25 cellular contexts compared by ENCODE assay signal in the genomic region with DNA sequence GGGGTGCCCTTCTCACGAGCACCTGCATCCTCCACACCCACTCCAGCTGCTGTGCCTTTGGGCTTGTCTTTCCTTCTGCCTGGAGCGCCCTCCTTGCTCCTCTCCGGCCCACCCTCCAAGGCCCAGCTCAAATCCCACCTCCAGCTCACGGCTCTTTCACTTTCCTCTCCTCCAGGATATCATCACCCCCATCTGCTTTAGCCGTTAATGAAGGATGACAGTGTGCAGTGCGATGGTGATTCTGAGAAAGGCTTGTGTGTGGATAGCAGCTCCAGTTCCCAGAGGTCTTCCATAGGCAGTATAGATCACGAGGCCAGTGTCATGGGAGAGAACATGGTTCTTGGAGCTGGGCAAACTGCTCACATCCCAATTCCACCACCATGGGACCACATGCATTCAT.
A peak's percentile ranks its signal among the peaks of the same experiment; 100 is the strongest.
DNase-seq lines count a peak whose midpoint lies in the region; ATAC-seq, FAIRE-seq and TF ChIP-seq lines count a peak whose summit lies in the region.
"Had no signal": no experiment of that assay in that cellular context is flagged by ENCODE, and none has a peak within 500 bp of the region (broad histone marks: within the 10 kb centered on the region; RNA-seq: fewer than 3 reads in every experiment).

No MANE protein-coding gene starts in this region.

- H3K36me3 Mint-ChIP-seq in stimulated activated memory B cell treated with anti-CD40 and anti-IgM and Interleukin-4, amounts not matched to agents 10 μg/mL and 1 μg/mL and 100 μg/mL, for 72 hours = no peaks in the 10 kb centered on the region
- H3K36me3 Mint-ChIP-seq: CD4-positive, CD25-positive, alpha-beta regulatory T cell had no signal

- no peak overlapping the region for H2BK12ac ChIP-seq in H1 (ENCODE audit: low read depth, low read length)

- H2AFZ ChIP-seq in H1 (ENCODE audit: low read length) = no peak overlapping the region
- H2AFZ ChIP-seq: PC-9 had no signal

- 0 out of 2 replicates have a peak overlapping the region, but pooled peaks have one; percentile 56 for H2BK20ac ChIP-seq in H1 (ENCODE audit: low read length)

- H4K5ac ChIP-seq in H1 (ENCODE audit: insufficient read length, low read depth, low read length) = no peak overlapping the region

- no peaks in the 10 kb centered on the region for H3K79me2 ChIP-seq in H1 (ENCODE audit: control insufficient read depth in 1 of 2, insufficient read depth in 2 of 2, low read length in 2 of 2)

- FAIRE-seq in HTR-8/SVneo (lab: Jason Lieb, UNC) (peak; percentile 80), H1 (lab: Jason Lieb, UNC) (no peak)
- FAIRE-seq: A204.1, GM18507 had no signal

- TF ChIP-seq EP300 in H1 (IDR thresholded peaks at IDR 0.05; ENCODE audit: borderline replicate concordance in 1 of 2, low read depth in 2 of 2, low read length in 2 of 2) = no peak

- no peak overlapping the region for H2BK15ac ChIP-seq in H1 (ENCODE audit: low read length)

- no peak overlapping the region for H2BK120ac ChIP-seq in H1 (replicated peaks; ENCODE audit: low read depth, low read length)

- H3K9me3 Mint-ChIP-seq in stimulated activated memory B cell treated with anti-CD40 and anti-IgM and Interleukin-4, amounts not matched to agents 10 μg/mL and 1 μg/mL and 100 μg/mL, for 72 hours = no peaks in the 10 kb centered on the region

- H3K14ac ChIP-seq in H1 (ENCODE audit: insufficient read length) = no peak overlapping the region

- H3K9ac ChIP-seq in H1 (replicated peaks in 1 of 4; ENCODE audit: extremely low read depth in 1 of 4, low read depth in 3 of 4, low read length in 3 of 4) = no peak overlapping the region
- H3K9ac ChIP-seq: BLaER1 had no signal

- no peaks in the 10 kb centered on the region for H4K20me1 ChIP-seq in H1 (replicated peaks in 1 of 2; ENCODE audit: control insufficient read depth in 1 of 2, insufficient read depth in 2 of 2, low read length in 2 of 2)

- no peaks in the 10 kb centered on the region for H3K36me3 ChIP-seq in H1 (ENCODE audit: control insufficient read depth in 2 of 4, insufficient read depth in 4 of 4, low read length in 3 of 4)
- H3K36me3 ChIP-seq: BLaER1 had no signal

- H3K56ac ChIP-seq in H1 (replicated peaks; ENCODE audit: insufficient read length, low read depth, low read length) = no peak overlapping the region

- no peak overlapping the region for H3K4me2 ChIP-seq in H1 (ENCODE audit: insufficient read depth in 1 of 2, low read depth in 2 of 2, low read length in 2 of 2)
- H3K4me2 ChIP-seq: BLaER1, PC-9 had no signal

- H3K23ac ChIP-seq in H1 (ENCODE audit: insufficient read length) = no peak overlapping the region

- H4K8ac ChIP-seq in H1 (ENCODE audit: extremely low read depth, insufficient read depth, low read length) = no peak overlapping the region

- H3K27ac Mint-ChIP-seq in stimulated activated memory B cell treated with anti-CD40 and anti-IgM and Interleukin-4, amounts not matched to agents 10 μg/mL and 1 μg/mL and 100 μg/mL, for 72 hours = no peak overlapping the region
- H3K27ac Mint-ChIP-seq: CD4-positive, CD25-positive, alpha-beta regulatory T cell had no signal

- H3K9me3 ChIP-seq in H1 (ENCODE audit: insufficient read depth in 2 of 2, low read depth in 1 of 2, low read length in 1 of 2) = no peaks in the 10 kb centered on the region
- H3K9me3 ChIP-seq: BLaER1 had no signal

- H3K79me1 ChIP-seq in H1 (ENCODE audit: low read depth, low read length) = no peaks in the 10 kb centered on the region

- H2AK5ac ChIP-seq in H1 (ENCODE audit: low read depth, low read length) = no peak overlapping the region

- TF ChIP-seq CTCF in H1 (IDR thresholded peaks at IDR 0.05; ENCODE audit: control extremely low read depth in 1 of 3, insufficient read depth in 1 of 3, low read depth in 1 of 3, low read length in 3 of 3) (no peak), omental fat pad (IDR thresholded peaks at IDR 0.05) (no peak)

- no peak overlapping the region for H3K4me3 Mint-ChIP-seq in stimulated activated memory B cell treated with anti-CD40 and anti-IgM and Interleukin-4, amounts not matched to agents 10 μg/mL and 1 μg/mL and 100 μg/mL, for 72 hours
- H3K4me3 Mint-ChIP-seq: CD4-positive, CD25-positive, alpha-beta regulatory T cell had no signal

- CTCF ChIA-PET in H1 (lab: Charles Lee; ENCODE audit: partially characterized antibody) = interaction anchor here (0.5 to 1.9 kb wide), 3 partner anchors 16 to 53 kb away, joined by 3 to 5 read pairs (median 4); no protein-coding TSS in a partner anchor

- H3K4ac ChIP-seq in H1 (replicated peaks; ENCODE audit: insufficient read length, low read depth, low read length) = no peak overlapping the region

- WGBS in H1 (ENCODE audit: extremely low coverage in 1 of 2, insufficient coverage in 1 of 2, insufficient read length in 1 of 2, insufficient replicate concordance in 2 of 2, low coverage in 1 of 2, low lambda C conversion rate in 2 of 2, missing lambda C conversion rate in 1 of 2), 2 experiments = 100% methylated on average over 7 of the region's 7 CpGs; no CpG with 5 or more reads in 1 of the 2 experiments

- ATAC-seq in stimulated activated memory B cell treated with anti-CD40 and anti-IgM and Interleukin-4, amounts not matched to agents 10 μg/mL and 1 μg/mL and 100 μg/mL, for 72 hours = no peak
- ATAC-seq in omental fat pad (ENCODE audit: low FRiP score) = no peak

- no peaks in the 10 kb centered on the region; a peak in 1 of 7 replicates for H3K27me3 ChIP-seq in H1 (replicated peaks in 1 of 4; ENCODE audit: control insufficient read depth in 3 of 4, extremely low read depth in 1 of 4, insufficient read depth in 3 of 4, low read length in 3 of 4)

- POLR2A ChIA-PET in H1 (lab: Charles Lee; ENCODE audit: partially characterized antibody) = interaction anchor here (0.7 kb wide), 1 partner anchor 29 kb away, joined by 3 read pairs; no protein-coding TSS in a partner anchor

- no peak overlapping the region for H4K91ac ChIP-seq in H1 (replicated peaks; ENCODE audit: insufficient read length, low read length)

- no peak overlapping the region for H2BK5ac ChIP-seq in H1 (ENCODE audit: low read depth, low read length)

- H3K4me1 Mint-ChIP-seq in stimulated activated memory B cell treated with anti-CD40 and anti-IgM and Interleukin-4, amounts not matched to agents 10 μg/mL and 1 μg/mL and 100 μg/mL, for 72 hours = peaks cover 28% of the 10 kb centered on the region

- peaks cover 0 to 4% (median 0%) of the 10 kb centered on the region in 4 experiments; a peak in 1 of 7 replicates for H3K4me1 ChIP-seq in H1 (replicated peaks in 1 of 4; ENCODE audit: control insufficient read depth in 3 of 4, insufficient read depth in 4 of 4, low read length in 3 of 4)

- H3K27ac ChIP-seq in H1 (ENCODE audit: low read depth, low read length) = no peak overlapping the region
- H3K27ac ChIP-seq: BLaER1, PC-9, SK-N-MC had no signal

- TF ChIP-seq RAD21 in H1 (IDR thresholded peaks at IDR 0.05 in 1 of 2, conservative IDR thresholded peaks at IDR 0.05 in 1 of 2; ENCODE audit: low read depth in 2 of 2, low read length in 2 of 2) = no peak

- H3K23me2 ChIP-seq in H1 (ENCODE audit: low read depth, low read length) = 0 out of 2 replicates have a peak, but pooled peaks cover 1% of the 10 kb centered on the region

- no peak overlapping the region for H3K18ac ChIP-seq in H1 (ENCODE audit: extremely low read depth, low read length)

- TF ChIP-seq POLR2A in H1 (IDR thresholded peaks at IDR 0.05; ENCODE audit: control extremely low read depth in 1 of 2, low read depth in 2 of 2, low read length in 2 of 2) = no peak

- no peak overlapping the region for H3K4me3 ChIP-seq in H1 (ENCODE audit: extremely low read depth in 1 of 4, insufficient read depth in 2 of 4, low read depth in 3 of 4, low read length in 4 of 4)
- H3K4me3 ChIP-seq: BLaER1, PC-9, SK-N-MC had no signal

- H3K27me3 Mint-ChIP-seq in stimulated activated memory B cell treated with anti-CD40 and anti-IgM and Interleukin-4, amounts not matched to agents 10 μg/mL and 1 μg/mL and 100 μg/mL, for 72 hours = peaks cover 19% of the 10 kb centered on the region

- no peak for DNase-seq in HTR-8/SVneo (ENCODE audit: insufficient read length, low spot score)
- peak; percentile 53 to 69 for DNase-seq in NCI-H524 (lab: John Stamatoyannopoulos, UW)
- DNase-seq in H1 (ENCODE audit: low read depth in 1 of 2, low spot score in 2 of 2) = no peak
- peak; percentile 68 for DNase-seq in retina
- DNase-seq in activated T-cell treated with anti-CD3 and anti-CD28 coated beads, Interleukin-2, amount 50 U/mL, for 1 hour = no peak
- DNase-seq in omental fat pad (ENCODE audit: low spot score) = no peak
- DNase-seq: CD4-positive, CD25-positive, alpha-beta regulatory T cell; H7; KG1; NCI-H1092; NCI-H1417 treated with DMSO at 0.1 percent for 48 hours; NCI-H1694 treated with DMSO at 0.1 percent for 48 hours; NCI-H2081; NCI-H226; NCI-H510A; NCI-H748 treated with DMSO at 0.1 percent for 48 hours; NK-92 treated with Interleukin-12 subunit alpha and Interleukin-12 subunit beta, amount 100 ng/mL, for 24 hours; PC-9; Right ventricle myocardium superior; RPMI8226 had no signal

TF ChIP-seq in H1, 55 proteins besides CTCF, POLR2A, EP300 and RAD21:
- TF ChIP-seq GTF2F1 (IDR thresholded peaks at IDR 0.05; ENCODE audit: borderline replicate concordance, low read depth, low read length) (no peak), RXRA (IDR thresholded peaks at IDR 0.05; ENCODE audit: insufficient read depth, low read depth, low read length) (no peak), BACH1 (IDR thresholded peaks at IDR 0.05; ENCODE audit: low read length) (no peak), TEAD4 (IDR thresholded peaks at IDR 0.05; ENCODE audit: low read depth, low read length) (no peak)
- TF ChIP-seq, protein P1, sequence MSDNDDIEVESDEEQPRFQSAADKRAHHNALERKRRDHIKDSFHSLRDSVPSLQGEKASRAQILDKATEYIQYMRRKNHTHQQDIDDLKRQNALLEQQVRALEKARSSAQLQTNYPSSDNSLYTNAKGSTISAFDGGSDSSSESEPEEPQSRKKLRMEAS (IDR thresholded peaks at IDR 0.05) = no peak

Comparison
In these comparisons a context has a peak if more than half of its experiments do, and no peak if none do; other contexts are left out.
1. DNase-seq: peak in NCI-H524 (2 of 2) and retina (single experiment); none in HTR-8/SVneo (single experiment), H1 (0 of 2), activated T-cell treated with anti-CD3 and anti-CD28 coated beads, Interleukin-2, amount 50 U/mL, for 1 hour (single experiment) and omental fat pad (single experiment).